Comparison of ENCODE assay signal across 19 cellular contexts in genomic region chr1:37250371-37250770, GRCh38.
DNase-seq lines count a peak whose midpoint lies in the region; ATAC-seq, FAIRE-seq and TF ChIP-seq lines count a peak whose summit lies in the region.
"Had no signal": no experiment of that assay in that cellular context is flagged by ENCODE, and none has a peak within 500 bp of the region (broad histone marks: within the 10 kb centered on the region; RNA-seq: fewer than 3 reads in every experiment).

No MANE protein-coding gene starts in this region.

- H3K4me3 ChIP-seq in MG63 (no peak overlapping the region), fibroblast of mammary gland (ENCODE audit: control insufficient read depth, low read depth, low read length) (no peak overlapping the region), kidney (ENCODE audit: low read length in 2 of 2) (no peak overlapping the region)

- no peaks in the 10 kb centered on the region for H3K9me3 ChIP-seq in MG63
- H3K9me3 ChIP-seq in kidney (ENCODE audit: control insufficient read depth in 1 of 2, low read length in 2 of 2) = no peaks in the 10 kb centered on the region
- H3K9me3 ChIP-seq in T-helper 17 cell (ENCODE audit: control insufficient read depth, low read length, poor library complexity, severe bottlenecking) = no peaks in the 10 kb centered on the region

- H3K36me3 ChIP-seq in MG63 (no peaks in the 10 kb centered on the region), kidney (ENCODE audit: control insufficient read depth in 1 of 2, insufficient read depth in 2 of 2, low read length in 2 of 2) (no peaks in the 10 kb centered on the region)

- H3K4me3 Mint-ChIP-seq in T-helper 17 cell = no peak overlapping the region
- H3K4me3 Mint-ChIP-seq: B cell; CD4-positive, alpha-beta T cell had no signal

- intact Hi-C loops in kidney (cut with DNase I) = no loop called here

- DNase-seq in ACHN (peak; percentile 4), H54 (ENCODE audit: insufficient read length, low spot score) (peak; percentile 24), MG63 (peak; percentile 54), fibroblast of mammary gland (ENCODE audit: low read depth) (peak; percentile 19), cerebellar cortex (ENCODE audit: low spot score) (no peak), islet precursor cell (no peak), kidney (no peak), T-helper 17 cell (no peak)
- DNase-seq: 8988T; C1 segment of cervical spinal cord; CD4-positive, alpha-beta T cell; DMS153; DND-41; GF-D8; H7 had no signal

- H3K4me1 Mint-ChIP-seq in T-helper 17 cell = peaks cover 3% of the 10 kb centered on the region
- H3K4me1 Mint-ChIP-seq: B cell had no signal

- TF ChIP-seq CTCF in fibroblast of mammary gland (conservative IDR thresholded peaks at IDR 0.05; ENCODE audit: control insufficient read depth, insufficient read depth, low read depth, low read length) = no peak
- TF ChIP-seq CTCF in kidney (IDR thresholded peaks at IDR 0.05; ENCODE audit: borderline replicate concordance, extremely low read depth, insufficient read depth) = no peak

- in situ Hi-C loops in ACHN (cut with HindIII; ENCODE audit: low pct_ligation_motif_present, low pct_unique_long_range_greater_than_20kb, low sequenced_read_pairs) = no loop called here

- H3K27ac Mint-ChIP-seq in T-helper 17 cell = no peak overlapping the region
- H3K27ac Mint-ChIP-seq: B cell; CD4-positive, alpha-beta T cell had no signal

- FAIRE-seq in H54 (lab: Jason Lieb, UNC) (no peak), kidney (lab: Jason Lieb, UNC) (no peak)
- FAIRE-seq: D721Med, HepG2, HTR-8/SVneo had no signal

- no peak overlapping the region for H3K9ac ChIP-seq in kidney (ENCODE audit: low read length in 2 of 2)

- no peak overlapping the region for H3K27ac ChIP-seq in kidney (ENCODE audit: low read depth in 2 of 2, low read length in 2 of 2)

- H3K36me3 Mint-ChIP-seq in T-helper 17 cell (ENCODE audit: low read depth) = peaks cover 4% of the 10 kb centered on the region

- H3K27me3 ChIP-seq in MG63 = no peaks in the 10 kb centered on the region

- no peak for TF ChIP-seq POLR2A in H54 (IDR thresholded peaks at IDR 0.05; ENCODE audit: low read depth, low read length)

- H3K4me1 ChIP-seq in kidney (ENCODE audit: control insufficient read depth in 1 of 2, insufficient read depth in 1 of 2, low read depth in 1 of 2, low read length in 2 of 2) = no peaks in the 10 kb centered on the region

- no peak for ATAC-seq in T-helper 17 cell
- ATAC-seq: HepG2 had no signal

- peaks cover 57% of the 10 kb centered on the region for H3K27me3 Mint-ChIP-seq in T-helper 17 cell

Comparison
In these comparisons a context has a peak if more than half of its experiments do, and no peak if none do; other contexts are left out.
1. DNase-seq: peak in ACHN (single experiment), H54 (single experiment), MG63 (single experiment) and fibroblast of mammary gland (single experiment); none in cerebellar cortex (single experiment), islet precursor cell (single experiment), kidney (single experiment) and T-helper 17 cell (0 of 3).